In genomic region chr15:88638626-88639372, GRCh38 we compare ENCODE assay signal across 8 cellular contexts. TPM values are rescaled to one million over a fixed set of nuclear protein-coding genes. Genes with fewer than 3 reads are reported as not detected.
DNase-seq lines count a peak whose midpoint lies in the region; ATAC-seq, FAIRE-seq and TF ChIP-seq lines count a peak whose summit lies in the region.

TSS of gene ISG20 (plus strand) at chr15:88639016. CDS start at chr15:88639367, 351 bp downstream.

- H2AK5ac ChIP-seq in H1 (ENCODE audit: low read depth, low read length) (peak within 1 kb of the TSS; percentile 32; the same call in 1 of the 2 replicates), mesendoderm (ENCODE audit: low read length) (no peak within 1 kb of the TSS)

- H3K27me3 ChIP-seq in CD8-positive, alpha-beta T cell (ENCODE audit: insufficient read depth, low read length) = no peaks in the 10 kb centered on the region
- H3K27me3 ChIP-seq in H1 (replicated peaks in 1 of 4; ENCODE audit: control insufficient read depth in 3 of 4, extremely low read depth in 1 of 4, insufficient read depth in 3 of 4, low read length in 3 of 4) = no peaks in the 10 kb centered on the region
- no peaks in the 10 kb centered on the region for H3K27me3 ChIP-seq in mesendoderm (ENCODE audit: insufficient read depth, low read length, poor library complexity)

- peaks cover 41% of the 10 kb centered on the region for H3K36me3 Mint-ChIP-seq in CD8-positive, alpha-beta T cell

- H3K9me3 Mint-ChIP-seq in CD8-positive, alpha-beta T cell = no peaks in the 10 kb centered on the region

- TF ChIP-seq RAD21 in H1 (IDR thresholded peaks at IDR 0.05 in 1 of 2, conservative IDR thresholded peaks at IDR 0.05 in 1 of 2; ENCODE audit: low read depth in 2 of 2, low read length in 2 of 2) = peak; percentile 25 to 48; a peak in 3 of 4 replicates

- peak in 1 of 2 experiments; percentile 86; a peak in 1 of 3 replicates for TF ChIP-seq EP300 in H1 (IDR thresholded peaks at IDR 0.05; ENCODE audit: borderline replicate concordance in 1 of 2, low read depth in 2 of 2, low read length in 2 of 2)

- no peaks in the 10 kb centered on the region for H3K23me2 ChIP-seq in H1 (ENCODE audit: low read depth, low read length)

- 15% methylated on average over 24 of the region's 27 CpGs; no CpG with 5 or more reads in 1 of the 2 experiments for WGBS in H1 (ENCODE audit: extremely low coverage in 1 of 2, insufficient coverage in 1 of 2, insufficient read length in 1 of 2, insufficient replicate concordance in 2 of 2, low coverage in 1 of 2, low lambda C conversion rate in 2 of 2, missing lambda C conversion rate in 1 of 2), 2 experiments
- WGBS in mesendoderm (ENCODE audit: extremely low coverage, insufficient coverage, low lambda C conversion rate) = no CpG with 5 or more reads among the region's 27 CpGs

- H2BK15ac ChIP-seq in H1 (ENCODE audit: low read length) (peak within 1 kb of the TSS; percentile 72; the same call in 1 of the 2 replicates), mesendoderm (replicated peaks; ENCODE audit: low read depth) (no peak within 1 kb of the TSS)

- peak within 1 kb of the TSS; percentile 97 for H3K27ac ChIP-seq in CD8-positive, alpha-beta T cell (ENCODE audit: low read depth, low read length)
- H3K27ac ChIP-seq in H1 (ENCODE audit: low read depth, low read length) (peak within 1 kb of the TSS; percentile 48; the same call in 1 of the 2 replicates), mesendoderm (ENCODE audit: low read depth, low read length) (no peak within 1 kb of the TSS)

- H3K4me1 ChIP-seq in CD8-positive, alpha-beta T cell (ENCODE audit: insufficient read depth, low read length) = peaks cover 88% of the 10 kb centered on the region
- peaks cover 5 to 19% (median 16%) of the 10 kb centered on the region in 4 experiments for H3K4me1 ChIP-seq in H1 (replicated peaks in 1 of 4; ENCODE audit: control insufficient read depth in 3 of 4, insufficient read depth in 4 of 4, low read length in 3 of 4)
- peaks cover 2% of the 10 kb centered on the region for H3K4me1 ChIP-seq in mesendoderm (ENCODE audit: control insufficient read depth, low read depth, low read length)

- intact Hi-C loops in CD8-positive, alpha-beta T cell (cut with DNase I, micrococcal nuclease) = loop anchor here in 1 of 2 experiments (1.0 kb wide), 4 partner anchors 14 to 171 kb away; partner anchors contain the start of genes DET1, MRPL46 and MRPS11

- H3K23ac ChIP-seq in H1 (ENCODE audit: insufficient read length) = no peak within 1 kb of the TSS
- no peak within 1 kb of the TSS for H3K23ac ChIP-seq in mesendoderm (ENCODE audit: low read length)

- H3K9me3 ChIP-seq in CD8-positive, alpha-beta T cell (ENCODE audit: low read length) = no peaks in the 10 kb centered on the region
- no peaks in the 10 kb centered on the region for H3K9me3 ChIP-seq in H1 (ENCODE audit: insufficient read depth in 2 of 2, low read depth in 1 of 2, low read length in 1 of 2)

- peak within 1 kb of the TSS; percentile 59 for H4K91ac ChIP-seq in H1 (replicated peaks; ENCODE audit: insufficient read length, low read length)

- peak within 1 kb of the TSS; percentile 67 for H3K4me3 ChIP-seq in CD8-positive, alpha-beta T cell (ENCODE audit: low read depth, low read length)
- peak within 1 kb of the TSS; percentile 1 to 44 (median 16); a peak in 6 of 8 replicates for H3K4me3 ChIP-seq in H1 (ENCODE audit: extremely low read depth in 1 of 4, insufficient read depth in 2 of 4, low read depth in 3 of 4, low read length in 4 of 4)
- no peak within 1 kb of the TSS for H3K4me3 ChIP-seq in mesendoderm (ENCODE audit: low read length)

- peaks cover 77% of the 10 kb centered on the region for H3K4me1 Mint-ChIP-seq in CD8-positive, alpha-beta T cell (ENCODE audit: low read depth)

- peak within 1 kb of the TSS; percentile 68 for H2BK12ac ChIP-seq in H1 (ENCODE audit: low read depth, low read length)

- peaks cover 4% of the 10 kb centered on the region for H3K36me3 ChIP-seq in CD8-positive, alpha-beta T cell (ENCODE audit: insufficient read depth, low read length)
- H3K36me3 ChIP-seq in H1 (ENCODE audit: control insufficient read depth in 2 of 4, insufficient read depth in 4 of 4, low read length in 3 of 4) (peaks cover 0 to 12% (median 0%) of the 10 kb centered on the region in 4 experiments; a peak in 2 of 8 replicates), mesendoderm (ENCODE audit: control insufficient read depth, insufficient read depth, low read length) (no peaks in the 10 kb centered on the region)

- H3K27ac Mint-ChIP-seq in CD8-positive, alpha-beta T cell = peak within 1 kb of the TSS; percentile 97

- peak; percentile 80 for ATAC-seq in CD8-positive, alpha-beta T cell
- ATAC-seq in GM19397 (IDR thresholded peaks at IDR 0.05; ENCODE audit: unreplicated experiment) (peak; percentile 67), HG03565 (IDR thresholded peaks at IDR 0.05; ENCODE audit: unreplicated experiment) (peak; percentile 72)

- peak within 1 kb of the TSS; percentile 88 for H3K4me3 Mint-ChIP-seq in CD8-positive, alpha-beta T cell

- CTCF ChIA-PET in CD8-positive, alpha-beta T cell (lab: Charles Lee) = interaction anchor here (0.9 to 1.9 kb wide), 4 partner anchors 17 to 172 kb away, joined by 3 to 7 read pairs (median 3); partner anchors contain the start of genes AEN, MRPL46 and MRPS11
- CTCF ChIA-PET in H1 (lab: Charles Lee; ENCODE audit: partially characterized antibody) = interaction anchor here (0.9 to 1.7 kb wide), 14 partner anchors 9 to 240 kb away, joined by 3 to 8 read pairs (median 4); partner anchors contain the start of gene MRPS11

- H2BK5ac ChIP-seq in H1 (ENCODE audit: low read depth, low read length) (peak within 1 kb of the TSS; percentile 28), mesendoderm (ENCODE audit: low read length) (no peak within 1 kb of the TSS)

- peak within 1 kb of the TSS; percentile 62 for H3K18ac ChIP-seq in H1 (ENCODE audit: extremely low read depth, low read length)
- no peak within 1 kb of the TSS for H3K18ac ChIP-seq in mesendoderm (ENCODE audit: low read length)

- H3K14ac ChIP-seq in H1 (ENCODE audit: insufficient read length) = no peak within 1 kb of the TSS

- H3K9ac ChIP-seq in H1 (replicated peaks in 1 of 4; ENCODE audit: extremely low read depth in 1 of 4, low read depth in 3 of 4, low read length in 3 of 4) = peak within 1 kb of the TSS in 2 of 4 experiments; percentile 24 to 25; a peak in 3 of 7 replicates
- peak within 1 kb of the TSS; percentile 45 for H3K9ac ChIP-seq in mesendoderm (ENCODE audit: low read length)

- H3K4me2 ChIP-seq in H1 (ENCODE audit: insufficient read depth in 1 of 2, low read depth in 2 of 2, low read length in 2 of 2) = peak within 1 kb of the TSS; percentile 55 to 67
- H3K4me2 ChIP-seq in mesendoderm (ENCODE audit: low read length) = peak within 1 kb of the TSS; percentile 16

- peak; percentile 63 for TF ChIP-seq CTCF in CD8-positive, alpha-beta T cell (IDR thresholded peaks at IDR 0.05)
- peak; percentile 51 to 56 (median 54) for TF ChIP-seq CTCF in H1 (IDR thresholded peaks at IDR 0.05; ENCODE audit: control extremely low read depth in 1 of 3, insufficient read depth in 1 of 3, low read depth in 1 of 3, low read length in 3 of 3)

- H4K8ac ChIP-seq in H1 (ENCODE audit: extremely low read depth, insufficient read depth, low read length) = peak within 1 kb of the TSS; percentile 83; the same call in 1 of the 2 replicates
- H4K8ac ChIP-seq in mesendoderm (ENCODE audit: low read depth, low read length) = no peak within 1 kb of the TSS

- H2BK120ac ChIP-seq in H1 (replicated peaks; ENCODE audit: low read depth, low read length) = no peak within 1 kb of the TSS
- H2BK120ac ChIP-seq in mesendoderm (ENCODE audit: low read depth, low read length) = no peak within 1 kb of the TSS

- peak within 1 kb of the TSS; percentile 45 for H4K5ac ChIP-seq in H1 (ENCODE audit: insufficient read length, low read depth, low read length)
- H4K5ac ChIP-seq in mesendoderm (ENCODE audit: low read length) = no peak within 1 kb of the TSS

- H3K4ac ChIP-seq in H1 (replicated peaks; ENCODE audit: insufficient read length, low read depth, low read length) = no peak within 1 kb of the TSS
- no peak within 1 kb of the TSS for H3K4ac ChIP-seq in mesendoderm (ENCODE audit: low read depth, low read length)

- peak; percentile 88 to 100 (median 96) for DNase-seq in CD8-positive, alpha-beta T cell
- DNase-seq in NOMO-1 treated with dmso at 0.1 percent for 144 hours (lab: John Stamatoyannopoulos, UW; ENCODE audit: unreplicated experiment) (peak; percentile 90), H1 (ENCODE audit: low read depth in 1 of 2, low spot score in 2 of 2) (peak; percentile 86 to 87), mesendoderm (peak; percentile 99)
- peak; percentile 58 to 90 (median 82) for DNase-seq in activated CD8-positive, alpha-beta memory T cell treated with anti-CD3 and anti-CD28 coated beads for 48 hours (ENCODE audit: low read depth in 2 of 3, low spot score in 2 of 3)
- DNase-seq in stimulated activated CD8-positive, alpha-beta memory T cell treated with anti-CD3 and anti-CD28 coated beads, Interleukin-15, amount 100 ng/mL, for 24 hours (ENCODE audit: low read depth) = peak; percentile 71

- H3K79me2 ChIP-seq in H1 (ENCODE audit: control insufficient read depth in 1 of 2, insufficient read depth in 2 of 2, low read length in 2 of 2) (no peaks in the 10 kb centered on the region), mesendoderm (ENCODE audit: control insufficient read depth, insufficient read depth, low read length) (no peaks in the 10 kb centered on the region)

- no peaks in the 10 kb centered on the region; the same call in 1 of the 2 replicates for H3K79me1 ChIP-seq in H1 (ENCODE audit: low read depth, low read length)
- no peaks in the 10 kb centered on the region for H3K79me1 ChIP-seq in mesendoderm (ENCODE audit: low read length)

- 0 out of 2 replicates have a peak within 1 kb of the TSS, but pooled peaks have one; percentile 61 for H2BK20ac ChIP-seq in H1 (ENCODE audit: low read length)

- no peak for FAIRE-seq in H1 (lab: Jason Lieb, UNC)

- TF ChIP-seq POLR2A in H1 (IDR thresholded peaks at IDR 0.05; ENCODE audit: control extremely low read depth in 1 of 2, low read depth in 2 of 2, low read length in 2 of 2) = peak; percentile 28 to 80

- POLR2A ChIA-PET in CD8-positive, alpha-beta T cell (lab: Charles Lee) = interaction anchor here (0.9 to 1.9 kb wide), 5 partner anchors 10 to 171 kb away, joined by 3 to 14 read pairs (median 11); partner anchors contain the start of genes MRPL46 and MRPS11
- POLR2A ChIA-PET in H1 (lab: Charles Lee; ENCODE audit: partially characterized antibody) = interaction anchor here (0.8 to 2.4 kb wide), 12 partner anchors 9 to 184 kb away, joined by 3 to 20 read pairs (median 7); partner anchors contain the start of gene AEN

- H3K56ac ChIP-seq in H1 (replicated peaks; ENCODE audit: insufficient read length, low read depth, low read length) (no peak within 1 kb of the TSS), mesendoderm (ENCODE audit: low read length) (peak within 1 kb of the TSS; percentile 57)

- no peak within 1 kb of the TSS for H2AFZ ChIP-seq in H1 (ENCODE audit: low read length)

- H4K20me1 ChIP-seq in H1 (replicated peaks in 1 of 2; ENCODE audit: control insufficient read depth in 1 of 2, insufficient read depth in 2 of 2, low read length in 2 of 2) = peaks cover 3 to 6% of the 10 kb centered on the region in 2 experiments

- no peaks in the 10 kb centered on the region for H3K27me3 Mint-ChIP-seq in CD8-positive, alpha-beta T cell (ENCODE audit: low read depth)

RNA-seq across cellular contexts. Expression of gene ISG20, which starts in this region (rescaled TPM):
- total RNA-seq in CD8-positive, alpha-beta T cell = 10 to 100 TPM; 89.2 to 93.4 TPM
- total RNA-seq in H1 (2021; fragmentation: NEBNext Ultra II Directional; extraction: Animal tissue kit (Norgen Biotek cat#: 25700)) = 2.9 and 4.0 TPM in 2 replicates
- polyA plus RNA-seq in H1 (2011; rRNA removed) = 5.0 and 5.2 TPM in 2 replicates
- polyA plus RNA-seq in H1 (2011; cell fraction: cytosol; rRNA removed) = 5.5 TPM
- polyA plus RNA-seq in H1 (2011; cell fraction: nucleus; rRNA removed) = 6.6 TPM
- 2.5 to 5.7 TPM (median 4.1 TPM) in 4 replicates for polyA plus RNA-seq in H1 (2012, experiment 1 of 2)
- 3.0 TPM for polyA plus RNA-seq in H1 (2012, experiment 2 of 2)
- polyA plus RNA-seq in H1 (2013, experiment 1 of 2) = 3.1 TPM
- polyA plus RNA-seq in H1 (2013, experiment 2 of 2) = 2.1 TPM
- 1.8 and 2.0 TPM in 2 replicates for polyA minus RNA-seq in H1 (2011; rRNA and poly(A)+ RNA removed)
- polyA minus RNA-seq in H1 (2011; cell fraction: cytosol; rRNA and poly(A)+ RNA removed) = 0.81 TPM
- polyA minus RNA-seq in H1 (2011; cell fraction: nucleus; rRNA and poly(A)+ RNA removed) = 3.0 TPM
- polyA plus RNA-seq in mesendoderm (2013, experiment 1 of 2) = 2.1 TPM
- 2.6 TPM for polyA plus RNA-seq in mesendoderm (2013, experiment 2 of 2)

Comparison
In these comparisons a context has a peak if more than half of its experiments do, and no peak if none do; other contexts are left out.
1. RNA of gene ISG20 (total RNA-seq): 89.2 to 93.4 TPM in CD8-positive, alpha-beta T cell; 2.9 to 4.0 TPM in H1; every median in the first group is over 10 times any median in the second.
2. Peak in every context shown above with its lines, with median percentiles within 50 percentile points of each other: ATAC-seq and DNase-seq.